11 cellular contexts compared by ENCODE assay signal in the genomic region with DNA sequence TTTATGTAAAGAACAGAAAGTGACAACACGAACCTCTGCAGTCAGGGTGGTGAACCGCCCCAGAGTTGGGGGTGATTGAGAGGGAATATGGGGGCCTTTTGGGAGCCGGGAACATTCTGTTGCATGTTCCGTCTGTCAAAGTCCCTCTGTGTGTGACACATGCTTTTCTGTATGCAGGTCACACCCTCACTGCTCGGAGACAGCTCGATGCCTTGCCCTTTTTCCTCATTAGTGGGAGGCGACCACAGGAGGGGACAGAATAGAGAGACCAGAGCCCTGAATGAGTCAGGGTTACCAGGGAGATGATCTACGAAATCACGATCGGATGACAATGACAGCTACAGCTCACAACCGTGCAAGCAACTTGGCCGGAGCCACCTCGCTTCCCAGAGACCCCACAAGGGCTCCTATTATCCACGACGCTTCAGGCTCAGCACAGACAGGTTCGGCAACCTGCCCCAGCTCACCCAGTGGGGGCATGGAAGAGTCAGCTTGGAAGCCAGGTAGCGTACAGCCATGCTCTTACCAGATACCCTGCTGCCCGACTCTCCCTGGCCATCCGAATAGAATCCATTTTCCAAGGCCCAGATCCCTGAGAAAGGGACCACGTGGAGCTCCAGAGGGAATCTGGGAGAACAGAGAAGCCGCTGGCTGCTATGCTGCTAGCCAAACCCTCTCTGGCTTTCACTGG. TPM values are rescaled to one million over a fixed set of nuclear protein-coding genes. Genes with fewer than 3 reads are reported as not detected.
A peak's percentile ranks its signal among the peaks of the same experiment; 100 is the strongest.
DNase-seq lines count a peak whose midpoint lies in the region; ATAC-seq and TF ChIP-seq lines count a peak whose summit lies in the region.
"Had no signal": no experiment of that assay in that cellular context is flagged by ENCODE, and none has a peak within 500 bp of the region (broad histone marks: within the 10 kb centered on the region; RNA-seq: fewer than 3 reads in every experiment).

No MANE protein-coding gene starts in this region.

- ATAC-seq in naive thymus-derived CD4-positive, alpha-beta T cell, result peak; percentile 78
- ATAC-seq in GM21526 (IDR thresholded peaks at IDR 0.05; ENCODE audit: low FRiP score, unreplicated experiment) (no peak), GM19463 (IDR thresholded peaks at IDR 0.05; ENCODE audit: unreplicated experiment) (no peak)
- ATAC-seq: gastroesophageal sphincter had no signal

- H3K27me3 Mint-ChIP-seq in Calu3 (ENCODE audit: unreplicated experiment), result no peaks in the 10 kb centered on the region
- H3K27me3 Mint-ChIP-seq in naive thymus-derived CD4-positive, alpha-beta T cell, result no peaks in the 10 kb centered on the region
- no peaks in the 10 kb centered on the region for H3K27me3 Mint-ChIP-seq in activated CD4-positive, alpha-beta T cell treated with anti-CD3 and anti-CD28 coated beads, Interleukin-2, amount 10 ng/mL, durations not matched to agents 7 days and 5 days

- POLR2A ChIA-PET in naive thymus-derived CD4-positive, alpha-beta T cell (lab: Charles Lee), result no interaction called here
- POLR2A ChIA-PET in activated CD4-positive, alpha-beta T cell treated with anti-CD3 and anti-CD28 coated beads, Interleukin-2, amount 10 ng/mL, durations not matched to agents 7 days and 5 days (lab: Charles Lee), result no interaction called here

- intact Hi-C loops in Calu3 (cut with micrococcal nuclease; ENCODE audit: unreplicated experiment), result no loop called here
- intact Hi-C loops in naive thymus-derived CD4-positive, alpha-beta T cell (cut with micrococcal nuclease), result loop anchor here in 1 of 2 donors (5.0 kb wide), 1 partner anchor 33 kb away; no protein-coding TSS in a partner anchor

- no peak overlapping the region for H2AFZ ChIP-seq in osteoblast (ENCODE audit: low read length)

- peaks cover 92% of the 10 kb centered on the region for H3K36me3 Mint-ChIP-seq in Calu3 (ENCODE audit: insufficient read depth, unreplicated experiment)
- peaks cover 0 to 3% (median 0%) of the 10 kb centered on the region in 5 donors for H3K36me3 Mint-ChIP-seq in naive thymus-derived CD4-positive, alpha-beta T cell
- H3K36me3 Mint-ChIP-seq in activated CD4-positive, alpha-beta T cell treated with anti-CD3 and anti-CD28 coated beads, Interleukin-2, amount 10 ng/mL, durations not matched to agents 7 days and 5 days (ENCODE audit: low read depth), result peaks cover 3% of the 10 kb centered on the region

- no peak for TF ChIP-seq CTCF in Calu3 (IDR thresholded peaks at IDR 0.05; ENCODE audit: unreplicated experiment)
- no peak for TF ChIP-seq CTCF in NB4 (IDR thresholded peaks at IDR 0.05; ENCODE audit: low read depth, low read length)
- TF ChIP-seq CTCF in osteoblast (IDR thresholded peaks at IDR 0.05; ENCODE audit: extremely low read depth, low read depth, low read length), result no peak

- H3K4me1 ChIP-seq in naive thymus-derived CD4-positive, alpha-beta T cell (ENCODE audit: control insufficient read depth in 2 of 2, insufficient read depth in 2 of 2, low read length in 2 of 2), result peaks cover 21% of the 10 kb centered on the region in 2 donors
- no peaks in the 10 kb centered on the region for H3K4me1 ChIP-seq in osteoblast (ENCODE audit: insufficient read depth, low read length)
- H3K4me1 ChIP-seq: gastroesophageal sphincter had no signal

- H3K4me1 Mint-ChIP-seq in Calu3 (ENCODE audit: low read depth, unreplicated experiment), result peaks cover 56% of the 10 kb centered on the region
- peaks cover 29 to 52% (median 42%) of the 10 kb centered on the region in 7 donors for H3K4me1 Mint-ChIP-seq in naive thymus-derived CD4-positive, alpha-beta T cell
- peaks cover 45% of the 10 kb centered on the region for H3K4me1 Mint-ChIP-seq in activated CD4-positive, alpha-beta T cell treated with anti-CD3 and anti-CD28 coated beads, Interleukin-2, amount 10 ng/mL, durations not matched to agents 7 days and 5 days

- H3K27ac Mint-ChIP-seq in Calu3 (ENCODE audit: unreplicated experiment), result peak overlapping the region; percentile 43
- H3K27ac Mint-ChIP-seq in naive thymus-derived CD4-positive, alpha-beta T cell, result peak overlapping the region in 2 of 9 donors; percentile 73 to 88
- no peak overlapping the region for H3K27ac Mint-ChIP-seq in activated CD4-positive, alpha-beta T cell treated with anti-CD3 and anti-CD28 coated beads, Interleukin-2, amount 10 ng/mL, durations not matched to agents 7 days and 5 days

- no peaks in the 10 kb centered on the region for H3K27me3 ChIP-seq in naive thymus-derived CD4-positive, alpha-beta T cell (ENCODE audit: control insufficient read depth in 2 of 2, insufficient read depth in 2 of 2, low read length in 2 of 2)
- peaks cover 8% of the 10 kb centered on the region for H3K27me3 ChIP-seq in osteoblast (ENCODE audit: insufficient read depth, low read length)
- H3K27me3 ChIP-seq: dorsolateral prefrontal cortex, gastroesophageal sphincter had no signal

- H3K9me3 Mint-ChIP-seq in Calu3 (ENCODE audit: low read depth, unreplicated experiment), result no peaks in the 10 kb centered on the region
- H3K9me3 Mint-ChIP-seq in naive thymus-derived CD4-positive, alpha-beta T cell, result no peaks in the 10 kb centered on the region
- H3K9me3 Mint-ChIP-seq in activated CD4-positive, alpha-beta T cell treated with anti-CD3 and anti-CD28 coated beads, Interleukin-2, amount 10 ng/mL, durations not matched to agents 7 days and 5 days, result no peaks in the 10 kb centered on the region

- H3K4me3 ChIP-seq in NB4 (ENCODE audit: low read depth, low read length) (no peak overlapping the region), osteoblast (ENCODE audit: insufficient read depth, low read length) (no peak overlapping the region)
- no peak overlapping the region for H3K4me3 ChIP-seq in naive thymus-derived CD4-positive, alpha-beta T cell (ENCODE audit: low read length)
- H3K4me3 ChIP-seq: gastroesophageal sphincter had no signal

- BruUV-seq in Calu3 (replicated peaks; lab: Mats Ljungman, UMichigan), result no TSS peak

- H3K4me2 ChIP-seq in osteoblast (ENCODE audit: insufficient read depth, low read length), result no peak overlapping the region

- H4K20me1 ChIP-seq in osteoblast (ENCODE audit: insufficient read depth, low read length), result no peaks in the 10 kb centered on the region

- no peaks in the 10 kb centered on the region for H3K9me3 ChIP-seq in naive thymus-derived CD4-positive, alpha-beta T cell (ENCODE audit: control insufficient read depth in 2 of 3, low read length in 3 of 3)
- H3K9me3 ChIP-seq in osteoblast (ENCODE audit: low read depth, low read length), result no peaks in the 10 kb centered on the region
- H3K9me3 ChIP-seq: gastroesophageal sphincter had no signal

- H3K36me3 ChIP-seq in naive thymus-derived CD4-positive, alpha-beta T cell (ENCODE audit: control insufficient read depth in 2 of 3, insufficient read depth in 3 of 3, low read length in 3 of 3), result no peaks in the 10 kb centered on the region
- no peaks in the 10 kb centered on the region for H3K36me3 ChIP-seq in osteoblast (ENCODE audit: insufficient read depth, low read length)
- H3K36me3 ChIP-seq: gastroesophageal sphincter had no signal

- no peak for DNase-seq in Calu3
- DNase-seq in NB4 (ENCODE audit: low read depth), result peak; percentile 89
- DNase-seq in erythroblast (lab: John Stamatoyannopoulos, UW), result peak; percentile 28 to 55
- no peak for DNase-seq in naive thymus-derived CD4-positive, alpha-beta T cell
- no peak for DNase-seq in osteoblast (ENCODE audit: insufficient read length, low spot score, missing footprints)
- DNase-seq in activated CD4-positive, alpha-beta T cell treated with anti-CD3 and anti-CD28 coated beads, Interleukin-2, amount 10 ng/mL, durations not matched to agents 7 days and 5 days, result no peak
- DNase-seq: SW 1271 had no signal

- H3K4me3 Mint-ChIP-seq in Calu3 (ENCODE audit: low read depth, unreplicated experiment), result no peak overlapping the region
- H3K4me3 Mint-ChIP-seq in naive thymus-derived CD4-positive, alpha-beta T cell, result no peak overlapping the region
- no peak overlapping the region for H3K4me3 Mint-ChIP-seq in activated CD4-positive, alpha-beta T cell treated with anti-CD3 and anti-CD28 coated beads, Interleukin-2, amount 10 ng/mL, durations not matched to agents 7 days and 5 days

- no peaks in the 10 kb centered on the region for H3K79me2 ChIP-seq in osteoblast (ENCODE audit: insufficient read depth, low read length)

- TF ChIP-seq POLR2A in NB4 (IDR thresholded peaks at IDR 0.05; ENCODE audit: extremely low read depth, insufficient read length) (no peak), erythroblast (IDR thresholded peaks at IDR 0.05; ENCODE audit: low read length) (no peak)

- H3K27ac ChIP-seq in naive thymus-derived CD4-positive, alpha-beta T cell (ENCODE audit: low read depth, low read length), result no peak overlapping the region
- no peak overlapping the region for H3K27ac ChIP-seq in osteoblast (ENCODE audit: low read depth, low read length)
- H3K27ac ChIP-seq: gastroesophageal sphincter had no signal

- CTCF ChIA-PET in Calu3 (lab: Charles Lee), result no interaction called here
- CTCF ChIA-PET in naive thymus-derived CD4-positive, alpha-beta T cell (lab: Charles Lee), result no interaction called here
- CTCF ChIA-PET in activated CD4-positive, alpha-beta T cell treated with anti-CD3 and anti-CD28 coated beads, Interleukin-2, amount 10 ng/mL, durations not matched to agents 7 days and 5 days (lab: Charles Lee), result interaction anchor here (1.0 kb wide), 1 partner anchor 12 kb away, joined by 3 read pairs; no protein-coding TSS in a partner anchor

RNA-seq across cellular contexts. Expression of gene TESC, which starts 38.8 kb away (rescaled TPM):
- total RNA-seq in Calu3 (2022), result 647 and 669 TPM in 2 replicates
- 10 to 100 TPM in 2 of 5 experiments, 1 to 10 TPM in 1, not detected in 2; 4.6 to 41.1 (median 25.8) TPM for total RNA-seq in naive thymus-derived CD4-positive, alpha-beta T cell
- 1 to 10 TPM in 1 of 2 donors, under 1 TPM in 1; 0.82 to 3.5 TPM for polyA plus RNA-seq in naive thymus-derived CD4-positive, alpha-beta T cell
- total RNA-seq in osteoblast, result not detected in 2 replicates
- 10 to 100 TPM; 30.3 to 34.1 TPM for total RNA-seq in activated CD4-positive, alpha-beta T cell treated with anti-CD3 and anti-CD28 coated beads, Interleukin-2, amount 10 ng/mL, durations not matched to agents 7 days and 5 days

Comparison
In these comparisons a context has a peak if more than half of its experiments do, and no peak if none do; other contexts are left out.
1. DNase-seq: peak in NB4 (single experiment) and erythroblast (2 of 2); none in Calu3 (single experiment), naive thymus-derived CD4-positive, alpha-beta T cell (0 of 9), osteoblast (single experiment) and activated CD4-positive, alpha-beta T cell treated with anti-CD3 and anti-CD28 coated beads, Interleukin-2, amount 10 ng/mL, durations not matched to agents 7 days and 5 days (single experiment).
2. RNA of gene TESC, which starts 38.8 kb away (total RNA-seq): 647 to 669 TPM in Calu3; 30.3 to 34.1 TPM in activated CD4-positive, alpha-beta T cell treated with anti-CD3 and anti-CD28 coated beads, Interleukin-2, amount 10 ng/mL, durations not matched to agents 7 days and 5 days, 4.6 to 41.1 TPM in naive thymus-derived CD4-positive, alpha-beta T cell and not detected in osteoblast; every median in the first group is over 10 times any median in the second.